1 cellular context compared by ENCODE assay signal in the genomic region with DNA sequence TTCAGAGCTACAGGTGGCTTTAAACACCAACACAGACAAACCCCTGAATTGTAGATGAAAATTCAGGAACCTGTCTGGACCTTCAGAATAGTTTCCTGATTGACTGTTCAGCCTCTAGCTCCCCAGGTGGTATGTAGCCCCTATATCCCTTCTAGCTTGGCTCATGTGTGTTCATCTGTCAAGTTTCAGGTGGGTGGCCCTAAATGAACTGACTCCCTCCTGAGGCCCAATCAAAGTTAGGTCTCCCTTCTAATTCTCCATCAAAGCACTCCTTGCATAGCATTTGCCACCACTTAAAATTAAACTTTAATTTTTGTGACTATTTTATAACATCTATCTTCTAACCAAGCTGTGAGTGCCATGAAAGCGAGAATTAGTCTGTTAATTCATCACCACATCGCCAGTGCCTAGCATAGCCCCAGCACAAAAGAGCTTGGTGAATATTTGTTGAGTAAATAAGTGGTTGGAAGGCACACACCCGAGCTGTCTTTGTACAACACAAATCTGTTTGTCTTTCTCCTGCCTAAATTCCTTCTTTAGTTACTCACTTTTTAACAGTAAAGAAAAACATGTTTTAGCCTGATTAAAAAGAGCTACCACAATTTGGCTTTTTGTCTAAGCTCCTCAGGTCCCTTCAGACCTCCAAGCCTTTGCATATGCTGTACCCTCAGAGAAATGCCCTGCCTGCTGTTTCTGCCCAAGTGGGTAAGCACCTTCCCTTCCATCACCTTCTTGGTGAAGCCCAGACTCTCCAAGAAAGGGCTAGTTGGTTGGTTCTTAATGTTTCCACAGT.
TF ChIP-seq lines count a peak whose summit lies in the region.

No MANE protein-coding gene starts in this region.

TF ChIP-seq in HepG2, 621 proteins besides CTCF, POLR2A, EP300 and RAD21 (continued from another document and continues in another):
- TF ChIP-seq, protein P1, sequence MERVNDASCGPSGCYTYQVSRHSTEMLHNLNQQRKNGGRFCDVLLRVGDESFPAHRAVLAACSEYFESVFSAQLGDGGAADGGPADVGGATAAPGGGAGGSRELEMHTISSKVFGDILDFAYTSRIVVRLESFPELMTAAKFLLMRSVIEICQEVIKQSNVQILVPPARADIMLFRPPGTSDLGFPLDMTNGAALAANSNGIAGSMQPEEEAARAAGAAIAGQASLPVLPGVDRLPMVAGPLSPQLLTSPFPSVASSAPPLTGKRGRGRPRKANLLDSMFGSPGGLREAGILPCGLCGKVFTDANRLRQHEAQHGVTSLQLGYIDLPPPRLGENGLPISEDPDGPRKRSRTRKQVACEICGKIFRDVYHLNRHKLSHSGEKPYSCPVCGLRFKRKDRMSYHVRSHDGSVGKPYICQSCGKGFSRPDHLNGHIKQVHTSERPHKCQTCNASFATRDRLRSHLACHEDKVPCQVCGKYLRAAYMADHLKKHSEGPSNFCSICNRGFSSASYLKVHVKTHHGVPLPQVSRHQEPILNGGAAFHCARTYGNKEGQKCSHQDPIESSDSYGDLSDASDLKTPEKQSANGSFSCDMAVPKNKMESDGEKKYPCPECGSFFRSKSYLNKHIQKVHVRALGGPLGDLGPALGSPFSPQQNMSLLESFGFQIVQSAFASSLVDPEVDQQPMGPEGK (CRISPR knock-in tag; IDR thresholded peaks at IDR 0.05) = no peak
- no peak for TF ChIP-seq MIER2 (CRISPR knock-in tag; IDR thresholded peaks at IDR 0.05)
- TF ChIP-seq FOXO1 (CRISPR knock-in tag; IDR thresholded peaks at IDR 0.05) = peak; percentile 40; the same call in 1 of the 2 replicates
- TF ChIP-seq, protein P2, sequence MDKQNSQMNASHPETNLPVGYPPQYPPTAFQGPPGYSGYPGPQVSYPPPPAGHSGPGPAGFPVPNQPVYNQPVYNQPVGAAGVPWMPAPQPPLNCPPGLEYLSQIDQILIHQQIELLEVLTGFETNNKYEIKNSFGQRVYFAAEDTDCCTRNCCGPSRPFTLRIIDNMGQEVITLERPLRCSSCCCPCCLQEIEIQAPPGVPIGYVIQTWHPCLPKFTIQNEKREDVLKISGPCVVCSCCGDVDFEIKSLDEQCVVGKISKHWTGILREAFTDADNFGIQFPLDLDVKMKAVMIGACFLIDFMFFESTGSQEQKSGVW (CRISPR knock-in tag; IDR thresholded peaks at IDR 0.05; ENCODE audit: borderline replicate concordance) = no peak
- no peak for TF ChIP-seq GZF1 (CRISPR knock-in tag; IDR thresholded peaks at IDR 0.05)
- no peak for TF ChIP-seq ERF (CRISPR knock-in tag; IDR thresholded peaks at IDR 0.05)
- no peak for TF ChIP-seq ZFP1 (CRISPR knock-in tag; IDR thresholded peaks at IDR 0.05)
- TF ChIP-seq, protein P3, sequence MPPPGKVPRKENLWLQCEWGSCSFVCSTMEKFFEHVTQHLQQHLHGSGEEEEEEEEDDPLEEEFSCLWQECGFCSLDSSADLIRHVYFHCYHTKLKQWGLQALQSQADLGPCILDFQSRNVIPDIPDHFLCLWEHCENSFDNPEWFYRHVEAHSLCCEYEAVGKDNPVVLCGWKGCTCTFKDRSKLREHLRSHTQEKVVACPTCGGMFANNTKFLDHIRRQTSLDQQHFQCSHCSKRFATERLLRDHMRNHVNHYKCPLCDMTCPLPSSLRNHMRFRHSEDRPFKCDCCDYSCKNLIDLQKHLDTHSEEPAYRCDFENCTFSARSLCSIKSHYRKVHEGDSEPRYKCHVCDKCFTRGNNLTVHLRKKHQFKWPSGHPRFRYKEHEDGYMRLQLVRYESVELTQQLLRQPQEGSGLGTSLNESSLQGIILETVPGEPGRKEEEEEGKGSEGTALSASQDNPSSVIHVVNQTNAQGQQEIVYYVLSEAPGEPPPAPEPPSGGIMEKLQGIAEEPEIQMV (CRISPR knock-in tag; IDR thresholded peaks at IDR 0.05; ENCODE audit: low read depth) = no peak
- no peak for TF ChIP-seq ZNF792 (CRISPR knock-in tag; IDR thresholded peaks at IDR 0.05)
- TF ChIP-seq ZNF101 (CRISPR knock-in tag; IDR thresholded peaks at IDR 0.05; ENCODE audit: borderline replicate concordance, low read depth) = no peak
- TF ChIP-seq ADNP (CRISPR knock-in tag; IDR thresholded peaks at IDR 0.05) = no peak
- TF ChIP-seq SRSF9 (IDR thresholded peaks at IDR 0.05; ENCODE audit: borderline replicate concordance, insufficient read depth, low read depth, low read length, poor library complexity, severe bottlenecking) = no peak
- TF ChIP-seq, protein P4, sequence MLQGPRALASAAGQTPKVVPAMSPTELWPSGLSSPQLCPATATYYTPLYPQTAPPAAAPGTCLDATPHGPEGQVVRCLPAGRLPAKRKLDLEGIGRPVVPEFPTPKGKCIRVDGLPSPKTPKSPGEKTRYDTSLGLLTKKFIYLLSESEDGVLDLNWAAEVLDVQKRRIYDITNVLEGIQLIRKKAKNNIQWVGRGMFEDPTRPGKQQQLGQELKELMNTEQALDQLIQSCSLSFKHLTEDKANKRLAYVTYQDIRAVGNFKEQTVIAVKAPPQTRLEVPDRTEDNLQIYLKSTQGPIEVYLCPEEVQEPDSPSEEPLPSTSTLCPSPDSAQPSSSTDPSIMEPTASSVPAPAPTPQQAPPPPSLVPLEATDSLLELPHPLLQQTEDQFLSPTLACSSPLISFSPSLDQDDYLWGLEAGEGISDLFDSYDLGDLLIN (CRISPR knock-in tag; IDR thresholded peaks at IDR 0.05; ENCODE audit: borderline replicate concordance) = no peak
- TF ChIP-seq ZNF614 (CRISPR knock-in tag; IDR thresholded peaks at IDR 0.05; ENCODE audit: borderline replicate concordance) = no peak
- TF ChIP-seq ZNF619 (CRISPR knock-in tag; IDR thresholded peaks at IDR 0.05) = no peak
- TF ChIP-seq, protein P5, sequence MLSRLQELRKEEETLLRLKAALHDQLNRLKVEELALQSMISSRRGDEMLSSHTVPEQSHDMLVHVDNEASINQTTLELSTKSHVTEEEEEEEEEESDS (CRISPR knock-in tag; IDR thresholded peaks at IDR 0.05; ENCODE audit: borderline replicate concordance) = no peak
- 0 out of 2 replicates have a peak, but pooled peaks have one; percentile 23 for TF ChIP-seq ZNF292 (CRISPR knock-in tag; IDR thresholded peaks at IDR 0.05; ENCODE audit: borderline replicate concordance, low read depth)
- TF ChIP-seq, protein P6, sequence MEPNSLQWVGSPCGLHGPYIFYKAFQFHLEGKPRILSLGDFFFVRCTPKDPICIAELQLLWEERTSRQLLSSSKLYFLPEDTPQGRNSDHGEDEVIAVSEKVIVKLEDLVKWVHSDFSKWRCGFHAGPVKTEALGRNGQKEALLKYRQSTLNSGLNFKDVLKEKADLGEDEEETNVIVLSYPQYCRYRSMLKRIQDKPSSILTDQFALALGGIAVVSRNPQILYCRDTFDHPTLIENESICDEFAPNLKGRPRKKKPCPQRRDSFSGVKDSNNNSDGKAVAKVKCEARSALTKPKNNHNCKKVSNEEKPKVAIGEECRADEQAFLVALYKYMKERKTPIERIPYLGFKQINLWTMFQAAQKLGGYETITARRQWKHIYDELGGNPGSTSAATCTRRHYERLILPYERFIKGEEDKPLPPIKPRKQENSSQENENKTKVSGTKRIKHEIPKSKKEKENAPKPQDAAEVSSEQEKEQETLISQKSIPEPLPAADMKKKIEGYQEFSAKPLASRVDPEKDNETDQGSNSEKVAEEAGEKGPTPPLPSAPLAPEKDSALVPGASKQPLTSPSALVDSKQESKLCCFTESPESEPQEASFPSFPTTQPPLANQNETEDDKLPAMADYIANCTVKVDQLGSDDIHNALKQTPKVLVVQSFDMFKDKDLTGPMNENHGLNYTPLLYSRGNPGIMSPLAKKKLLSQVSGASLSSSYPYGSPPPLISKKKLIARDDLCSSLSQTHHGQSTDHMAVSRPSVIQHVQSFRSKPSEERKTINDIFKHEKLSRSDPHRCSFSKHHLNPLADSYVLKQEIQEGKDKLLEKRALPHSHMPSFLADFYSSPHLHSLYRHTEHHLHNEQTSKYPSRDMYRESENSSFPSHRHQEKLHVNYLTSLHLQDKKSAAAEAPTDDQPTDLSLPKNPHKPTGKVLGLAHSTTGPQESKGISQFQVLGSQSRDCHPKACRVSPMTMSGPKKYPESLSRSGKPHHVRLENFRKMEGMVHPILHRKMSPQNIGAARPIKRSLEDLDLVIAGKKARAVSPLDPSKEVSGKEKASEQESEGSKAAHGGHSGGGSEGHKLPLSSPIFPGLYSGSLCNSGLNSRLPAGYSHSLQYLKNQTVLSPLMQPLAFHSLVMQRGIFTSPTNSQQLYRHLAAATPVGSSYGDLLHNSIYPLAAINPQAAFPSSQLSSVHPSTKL (CRISPR knock-in tag; IDR thresholded peaks at IDR 0.05) = peak; percentile 92
- no peak for TF ChIP-seq AHR (CRISPR knock-in tag; IDR thresholded peaks at IDR 0.05)
- no peak for TF ChIP-seq ZNF3 (CRISPR knock-in tag; IDR thresholded peaks at IDR 0.05)
- TF ChIP-seq NFATC3 (CRISPR knock-in tag; IDR thresholded peaks at IDR 0.05) = no peak
- no peak for TF ChIP-seq YEATS4 (CRISPR knock-in tag; IDR thresholded peaks at IDR 0.05; ENCODE audit: borderline replicate concordance)
- TF ChIP-seq RBM39 (IDR thresholded peaks at IDR 0.05; ENCODE audit: low read depth, low read length, poor library complexity, severe bottlenecking) = no peak
- TF ChIP-seq ZBTB20 (CRISPR knock-in tag; IDR thresholded peaks at IDR 0.05; ENCODE audit: borderline replicate concordance, low read depth) = no peak
- no peak for TF ChIP-seq NRL (CRISPR knock-in tag; IDR thresholded peaks at IDR 0.05; ENCODE audit: borderline replicate concordance)
- TF ChIP-seq, protein P7, sequence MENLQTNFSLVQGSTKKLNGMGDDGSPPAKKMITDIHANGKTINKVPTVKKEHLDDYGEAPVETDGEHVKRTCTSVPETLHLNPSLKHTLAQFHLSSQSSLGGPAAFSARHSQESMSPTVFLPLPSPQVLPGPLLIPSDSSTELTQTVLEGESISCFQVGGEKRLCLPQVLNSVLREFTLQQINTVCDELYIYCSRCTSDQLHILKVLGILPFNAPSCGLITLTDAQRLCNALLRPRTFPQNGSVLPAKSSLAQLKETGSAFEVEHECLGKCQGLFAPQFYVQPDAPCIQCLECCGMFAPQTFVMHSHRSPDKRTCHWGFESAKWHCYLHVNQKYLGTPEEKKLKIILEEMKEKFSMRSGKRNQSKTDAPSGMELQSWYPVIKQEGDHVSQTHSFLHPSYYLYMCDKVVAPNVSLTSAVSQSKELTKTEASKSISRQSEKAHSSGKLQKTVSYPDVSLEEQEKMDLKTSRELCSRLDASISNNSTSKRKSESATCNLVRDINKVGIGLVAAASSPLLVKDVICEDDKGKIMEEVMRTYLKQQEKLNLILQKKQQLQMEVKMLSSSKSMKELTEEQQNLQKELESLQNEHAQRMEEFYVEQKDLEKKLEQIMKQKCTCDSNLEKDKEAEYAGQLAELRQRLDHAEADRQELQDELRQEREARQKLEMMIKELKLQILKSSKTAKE (CRISPR knock-in tag; IDR thresholded peaks at IDR 0.05; ENCODE audit: borderline replicate concordance) = no peak
- TF ChIP-seq KDM5A (IDR thresholded peaks at IDR 0.05; ENCODE audit: borderline replicate concordance, low read length) = no peak
- TF ChIP-seq, protein P8, sequence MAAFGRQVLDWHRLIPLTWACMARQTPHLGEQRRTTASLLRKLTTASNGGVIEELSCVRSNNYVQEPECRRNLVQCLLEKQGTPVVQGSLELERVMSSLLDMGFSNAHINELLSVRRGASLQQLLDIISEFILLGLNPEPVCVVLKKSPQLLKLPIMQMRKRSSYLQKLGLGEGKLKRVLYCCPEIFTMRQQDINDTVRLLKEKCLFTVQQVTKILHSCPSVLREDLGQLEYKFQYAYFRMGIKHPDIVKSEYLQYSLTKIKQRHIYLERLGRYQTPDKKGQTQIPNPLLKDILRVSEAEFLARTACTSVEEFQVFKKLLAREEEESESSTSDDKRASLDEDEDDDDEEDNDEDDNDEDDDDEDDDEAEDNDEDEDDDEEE (CRISPR knock-in tag; IDR thresholded peaks at IDR 0.05) = no peak
- 0 out of 2 replicates have a peak, but pooled peaks have one; percentile 32 for TF ChIP-seq TGIF2 (CRISPR knock-in tag; IDR thresholded peaks at IDR 0.05)
- TF ChIP-seq KAT7 (CRISPR knock-in tag; IDR thresholded peaks at IDR 0.05; ENCODE audit: borderline replicate concordance) = no peak
- no peak for TF ChIP-seq SP2 (CRISPR knock-in tag; IDR thresholded peaks at IDR 0.05)
- no peak for TF ChIP-seq ZNF446 (CRISPR knock-in tag; IDR thresholded peaks at IDR 0.05)
- no peak for TF ChIP-seq ESRRA (CRISPR knock-in tag; IDR thresholded peaks at IDR 0.05; ENCODE audit: low read depth)
- TF ChIP-seq ZNF10 (CRISPR knock-in tag; IDR thresholded peaks at IDR 0.05; ENCODE audit: borderline replicate concordance, low read depth) = no peak
- TF ChIP-seq, protein P9, sequence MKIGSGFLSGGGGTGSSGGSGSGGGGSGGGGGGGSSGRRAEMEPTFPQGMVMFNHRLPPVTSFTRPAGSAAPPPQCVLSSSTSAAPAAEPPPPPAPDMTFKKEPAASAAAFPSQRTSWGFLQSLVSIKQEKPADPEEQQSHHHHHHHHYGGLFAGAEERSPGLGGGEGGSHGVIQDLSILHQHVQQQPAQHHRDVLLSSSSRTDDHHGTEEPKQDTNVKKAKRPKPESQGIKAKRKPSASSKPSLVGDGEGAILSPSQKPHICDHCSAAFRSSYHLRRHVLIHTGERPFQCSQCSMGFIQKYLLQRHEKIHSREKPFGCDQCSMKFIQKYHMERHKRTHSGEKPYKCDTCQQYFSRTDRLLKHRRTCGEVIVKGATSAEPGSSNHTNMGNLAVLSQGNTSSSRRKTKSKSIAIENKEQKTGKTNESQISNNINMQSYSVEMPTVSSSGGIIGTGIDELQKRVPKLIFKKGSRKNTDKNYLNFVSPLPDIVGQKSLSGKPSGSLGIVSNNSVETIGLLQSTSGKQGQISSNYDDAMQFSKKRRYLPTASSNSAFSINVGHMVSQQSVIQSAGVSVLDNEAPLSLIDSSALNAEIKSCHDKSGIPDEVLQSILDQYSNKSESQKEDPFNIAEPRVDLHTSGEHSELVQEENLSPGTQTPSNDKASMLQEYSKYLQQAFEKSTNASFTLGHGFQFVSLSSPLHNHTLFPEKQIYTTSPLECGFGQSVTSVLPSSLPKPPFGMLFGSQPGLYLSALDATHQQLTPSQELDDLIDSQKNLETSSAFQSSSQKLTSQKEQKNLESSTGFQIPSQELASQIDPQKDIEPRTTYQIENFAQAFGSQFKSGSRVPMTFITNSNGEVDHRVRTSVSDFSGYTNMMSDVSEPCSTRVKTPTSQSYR (CRISPR knock-in tag; IDR thresholded peaks at IDR 0.05; ENCODE audit: borderline replicate concordance) = no peak
- 0 out of 2 replicates have a peak, but pooled peaks have one; percentile 23 for TF ChIP-seq RCOR2 (CRISPR knock-in tag; IDR thresholded peaks at IDR 0.05)
- TF ChIP-seq ZBTB42 (CRISPR knock-in tag; IDR thresholded peaks at IDR 0.05) = no peak
- peak; percentile 95 for TF ChIP-seq TBX3 (IDR thresholded peaks at IDR 0.05; ENCODE audit: borderline replicate concordance)
- TF ChIP-seq NCOA2 (CRISPR knock-in tag; IDR thresholded peaks at IDR 0.05) = peak; percentile 53
- TF ChIP-seq, protein P10, sequence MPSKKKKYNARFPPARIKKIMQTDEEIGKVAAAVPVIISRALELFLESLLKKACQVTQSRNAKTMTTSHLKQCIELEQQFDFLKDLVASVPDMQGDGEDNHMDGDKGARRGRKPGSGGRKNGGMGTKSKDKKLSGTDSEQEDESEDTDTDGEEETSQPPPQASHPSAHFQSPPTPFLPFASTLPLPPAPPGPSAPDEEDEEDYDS (CRISPR knock-in tag; IDR thresholded peaks at IDR 0.05) = no peak; the same call in 1 of the 2 replicates
- TF ChIP-seq RELA (CRISPR knock-in tag; IDR thresholded peaks at IDR 0.05) = no peak
- no peak for TF ChIP-seq ZNF777 (CRISPR knock-in tag; IDR thresholded peaks at IDR 0.05)
- no peak for TF ChIP-seq MZF1 (CRISPR knock-in tag; IDR thresholded peaks at IDR 0.05; ENCODE audit: borderline replicate concordance)
- no peak for TF ChIP-seq ZFP36 (IDR thresholded peaks at IDR 0.05; ENCODE audit: borderline replicate concordance, low read depth, low read length, partially characterized antibody)
